Comparison of ENCODE assay signal across 12 cellular contexts in the genomic region with DNA sequence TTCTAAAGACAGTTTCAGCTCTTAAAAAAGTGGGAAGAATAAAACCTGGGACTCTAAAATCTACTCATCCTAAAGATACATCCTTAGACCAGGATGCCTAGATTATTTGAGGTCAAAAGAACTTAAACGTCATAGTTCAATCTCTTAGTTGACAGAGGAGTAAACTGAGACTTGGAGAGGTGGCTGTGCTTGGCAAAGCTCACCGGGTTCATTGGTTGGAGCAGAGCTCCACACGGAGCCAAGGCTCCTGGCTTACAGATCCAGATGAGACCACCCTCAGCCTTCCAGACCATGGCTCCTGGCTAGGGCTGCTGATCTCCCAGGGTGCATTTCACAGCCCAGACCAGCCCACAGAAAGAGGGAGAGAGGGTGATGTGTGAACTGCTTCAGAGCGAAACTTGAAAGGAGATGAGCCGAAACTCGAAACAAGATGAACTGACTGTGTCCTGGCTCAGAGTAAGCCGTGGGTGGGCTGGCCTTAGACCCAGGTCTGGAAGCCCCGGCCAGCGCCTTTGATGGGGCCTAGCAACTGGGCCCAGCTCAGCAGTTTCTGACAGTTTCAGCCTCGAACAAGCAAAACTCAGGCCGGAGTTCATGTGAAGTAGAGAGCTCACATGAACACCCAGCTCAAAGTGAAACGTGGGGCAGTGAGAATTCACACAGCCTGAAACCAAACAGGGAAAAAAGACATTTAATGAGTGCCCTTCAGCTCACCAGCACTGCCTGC.
A peak's percentile ranks its signal among the peaks of the same experiment; 100 is the strongest.
DNase-seq lines count a peak whose midpoint lies in the region; ATAC-seq, FAIRE-seq and TF ChIP-seq lines count a peak whose summit lies in the region.
"Had no signal": no experiment of that assay in that cellular context is flagged by ENCODE, and none has a peak within 500 bp of the region (broad histone marks: within the 10 kb centered on the region; RNA-seq: fewer than 3 reads in every experiment).

No MANE protein-coding gene starts in this region.

- no peak overlapping the region for H2AFZ ChIP-seq in SK-N-SH (ENCODE audit: low read depth)

- peaks cover 31 to 47% of the 10 kb centered on the region in 2 donors for H3K36me3 Mint-ChIP-seq in activated naive CD4-positive, alpha-beta T cell treated with anti-CD3 and anti-CD28 coated beads, Interleukin-2, amount 50 U/mL, for 72 hours
- H3K36me3 Mint-ChIP-seq: WTC11 had no signal

- no peaks in the 10 kb centered on the region for H3K36me3 ChIP-seq in SK-N-SH (replicated peaks in 1 of 2; ENCODE audit: control insufficient read depth in 1 of 2, insufficient read depth in 2 of 2, low read length in 1 of 2)
- H3K36me3 ChIP-seq in small intestine (ENCODE audit: control insufficient read depth in 2 of 2, insufficient read depth in 2 of 2, low read length in 2 of 2) = no peaks in the 10 kb centered on the region

- H3K4me3 ChIP-seq in SK-N-SH (ENCODE audit: low read depth in 2 of 2, low read length in 1 of 2) (no peak overlapping the region), small intestine (ENCODE audit: low read depth in 1 of 2, low read length in 2 of 2) (no peak overlapping the region)

- WGBS in SK-N-SH (ENCODE audit: low lambda C conversion rate) = under 1% methylated on average over 12 of the region's 12 CpGs
- 64 to 73% (median 68%) methylated on average over 12 of the region's 12 CpGs for WGBS in small intestine, 3 donors

- no peaks in the 10 kb centered on the region for H3K79me2 ChIP-seq in SK-N-SH (ENCODE audit: insufficient read depth)

- POLR2A ChIA-PET in SK-N-SH (lab: Yijun Ruan, JAX) = no interaction called here

- CTCF ChIA-PET in SK-N-SH (lab: Yijun Ruan, JAX) = no interaction called here

- no peak for TF ChIP-seq CTCF in D721Med (IDR thresholded peaks at IDR 0.05; ENCODE audit: insufficient read depth, missing control alignments)
- no peak for TF ChIP-seq CTCF in SK-N-SH (IDR thresholded peaks at IDR 0.05)

- H3K9me3 Mint-ChIP-seq in activated naive CD4-positive, alpha-beta T cell treated with anti-CD3 and anti-CD28 coated beads, Interleukin-2, amount 50 U/mL, for 72 hours = peaks cover 14 to 19% of the 10 kb centered on the region in 2 donors

- no peak for TF ChIP-seq RAD21 in SK-N-SH (IDR thresholded peaks at IDR 0.05; ENCODE audit: low read length)

- no peak for TF ChIP-seq EP300 in SK-N-SH (IDR thresholded peaks at IDR 0.05; ENCODE audit: borderline replicate concordance in 1 of 2, low read depth in 1 of 2, low read length in 1 of 2)

- H3K9me3 ChIP-seq in SK-N-SH (no peaks in the 10 kb centered on the region), small intestine (ENCODE audit: control insufficient read depth, low read depth) (no peaks in the 10 kb centered on the region)

- no peaks in the 10 kb centered on the region for H3K9me2 ChIP-seq in SK-N-SH

- H3K9ac ChIP-seq in SK-N-SH = no peak overlapping the region

- peak overlapping the region; percentile 82 to 90 for H3K27ac Mint-ChIP-seq in activated naive CD4-positive, alpha-beta T cell treated with anti-CD3 and anti-CD28 coated beads, Interleukin-2, amount 50 U/mL, for 72 hours
- H3K27ac Mint-ChIP-seq: WTC11 had no signal

- H4K20me1 ChIP-seq in SK-N-SH (ENCODE audit: insufficient read depth) = no peaks in the 10 kb centered on the region

- H3K27ac ChIP-seq in SK-N-SH (ENCODE audit: low read depth in 2 of 2, low read length in 1 of 2) = no peak overlapping the region
- H3K27ac ChIP-seq in small intestine (ENCODE audit: low read depth in 1 of 2, low read length in 1 of 2) = no peak overlapping the region

- H3K27me3 ChIP-seq in SK-N-SH (ENCODE audit: insufficient read depth) = no peaks in the 10 kb centered on the region
- no peaks in the 10 kb centered on the region for H3K27me3 ChIP-seq in small intestine (ENCODE audit: control insufficient read depth in 2 of 2, insufficient read depth in 2 of 2, low read length in 2 of 2)

- H3K4me2 ChIP-seq in SK-N-SH = no peak overlapping the region

- peak; percentile 51 to 82 for DNase-seq in activated naive CD4-positive, alpha-beta T cell treated with anti-CD3 and anti-CD28 coated beads, Interleukin-2, amount 50 U/mL, for 72 hours (ENCODE audit: low spot score in 2 of 2)
- peak; percentile 42 to 50 (median 46) for DNase-seq in stimulated activated CD4-positive, alpha-beta T cell treated with anti-CD3 and anti-CD28 coated beads, TNF-alpha, amount 100 ng/mL, for 48 hours (ENCODE audit: low read depth in 3 of 3)
- DNase-seq in D721Med (ENCODE audit: insufficient read length, low spot score) (no peak), SK-N-SH (no peak), mesenteric fat pad (ENCODE audit: low spot score) (no peak), small intestine (no peak)
- DNase-seq: KBM-7 had no signal

- H3K4me1 ChIP-seq in SK-N-SH (ENCODE audit: control insufficient read depth in 1 of 2, insufficient read depth in 2 of 2, low read depth in 1 of 2, low read length in 1 of 2) = no peaks in the 10 kb centered on the region
- H3K4me1 ChIP-seq in small intestine (ENCODE audit: control insufficient read depth in 2 of 2, insufficient read depth in 1 of 2, low read depth in 1 of 2, low read length in 1 of 2) = no peaks in the 10 kb centered on the region

- peak; percentile 85 for ATAC-seq in GM18868 (IDR thresholded peaks at IDR 0.05; ENCODE audit: unreplicated experiment)
- peak; percentile 91 for ATAC-seq in activated CD4-positive, CD25-positive, alpha-beta regulatory T cell treated with anti-CD3 and anti-CD28 coated beads, Interleukin-2, amount 50 U/mL, for 24 hours
- peak; percentile 80 to 82 for ATAC-seq in activated naive CD4-positive, alpha-beta T cell treated with anti-CD3 and anti-CD28 coated beads, Interleukin-2, amount 50 U/mL, for 72 hours
- ATAC-seq: sciatic nerve, WTC11 had no signal

- FAIRE-seq in D721Med (lab: Jason Lieb, UNC) (no peak), small intestine (lab: Jason Lieb, UNC) (no peak)
- FAIRE-seq: islet of Langerhans had no signal

- H3F3A ChIP-seq in SK-N-SH (replicated peaks; ENCODE audit: insufficient read depth) = no peaks in the 10 kb centered on the region

TF ChIP-seq in SK-N-SH, 30 proteins besides CTCF, POLR2A, EP300 and RAD21:
- TF ChIP-seq MEF2A (IDR thresholded peaks at IDR 0.05; ENCODE audit: borderline replicate concordance, low read depth) (no peak), GATA2 (CRISPR knock-in tag; IDR thresholded peaks at IDR 0.05) (no peak), CHD2 (IDR thresholded peaks at IDR 0.05; ENCODE audit: low read length, partially characterized antibody) (no peak), FOXJ3 (CRISPR knock-in tag; IDR thresholded peaks at IDR 0.05) (no peak), TEAD4 (IDR thresholded peaks at IDR 0.05; ENCODE audit: borderline replicate concordance, insufficient read depth) (no peak), RCOR1 (IDR thresholded peaks at IDR 0.05; ENCODE audit: low read length) (no peak), TCF12 (IDR thresholded peaks at IDR 0.05) (no peak), RFX5 (IDR thresholded peaks at IDR 0.05; ENCODE audit: low read length) (no peak)

Comparison
In these comparisons a context has a peak if more than half of its experiments do, and no peak if none do; other contexts are left out.
1. DNase-seq: peak in activated naive CD4-positive, alpha-beta T cell treated with anti-CD3 and anti-CD28 coated beads, Interleukin-2, amount 50 U/mL, for 72 hours (2 of 2) and stimulated activated CD4-positive, alpha-beta T cell treated with anti-CD3 and anti-CD28 coated beads, TNF-alpha, amount 100 ng/mL, for 48 hours (3 of 3); none in D721Med (single experiment), SK-N-SH (single experiment), mesenteric fat pad (single experiment) and small intestine (single experiment).
2. Peak in every context shown above with its lines, with median percentiles within 50 percentile points of each other: ATAC-seq.